8 cellular contexts compared by ENCODE assay signal in the genomic region with DNA sequence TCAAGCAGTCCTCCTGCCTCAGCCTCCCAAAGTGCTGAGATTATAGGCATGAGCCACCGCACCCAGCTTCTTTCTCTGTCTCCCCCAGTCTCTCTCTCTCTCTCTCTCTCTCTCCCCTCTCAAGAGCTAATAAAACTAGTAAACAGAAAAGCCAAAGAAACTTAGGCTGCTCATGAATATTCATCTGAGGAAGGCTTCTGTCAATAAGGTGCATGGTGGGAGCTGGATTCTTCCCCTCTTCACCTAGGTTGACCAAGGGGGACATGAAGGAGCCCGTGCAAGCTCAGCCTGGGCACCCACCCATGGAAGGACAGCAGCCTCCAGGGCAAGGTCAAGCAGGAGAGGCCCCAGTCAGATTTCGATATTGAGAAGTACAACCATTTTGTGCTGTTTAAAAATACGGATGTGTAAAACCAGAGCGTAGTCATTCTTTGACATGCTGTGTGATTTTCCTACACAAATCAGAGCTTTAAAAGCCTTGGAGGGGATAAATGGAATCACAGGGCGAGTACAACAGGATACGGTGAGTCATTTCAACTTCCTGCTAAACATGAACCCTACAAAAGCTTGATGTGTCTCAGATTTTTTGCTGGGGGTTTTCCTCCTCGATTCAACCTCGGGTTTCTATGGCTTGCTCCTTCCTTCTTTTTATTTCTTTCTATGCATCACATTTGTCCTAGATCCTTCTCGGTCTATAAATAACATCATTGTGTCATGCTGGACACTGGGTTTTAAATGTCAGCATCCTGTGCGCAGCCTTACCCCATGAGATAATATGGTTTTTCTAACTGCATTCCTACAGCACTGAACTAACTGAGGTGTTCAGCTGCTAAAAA.
DNase-seq lines count a peak whose midpoint lies in the region; ATAC-seq and TF ChIP-seq lines count a peak whose summit lies in the region.

No MANE protein-coding gene starts in this region.

- CTCF ChIA-PET in activated CD8-positive, alpha-beta memory T cell treated with anti-CD3 and anti-CD28 coated beads, Interleukin-2, amount 10 ng/mL, durations not matched to agents 7 days and 5 days (lab: Charles Lee): interaction anchor here (1.2 to 2.4 kb wide), 2 partner anchors 9 to 16 kb away, joined by 3 to 6 read pairs; no protein-coding TSS in a partner anchor
- CTCF ChIA-PET in RWPE1 (lab: Yijun Ruan, JAX): no interaction called here

- no peak for TF ChIP-seq CTCF in RWPE1 (conservative IDR thresholded peaks at IDR 0.05; ENCODE audit: low read depth)
- TF ChIP-seq CTCF in neural progenitor cell (IDR thresholded peaks at IDR 0.05): no peak

- no peak overlapping the region for H3K9ac ChIP-seq in neural progenitor cell

- H3K27ac ChIP-seq in RWPE1 (peak overlapping the region; percentile 78), neural progenitor cell (no peak overlapping the region)

- no peaks in the 10 kb centered on the region for H3K9me3 Mint-ChIP-seq in activated CD8-positive, alpha-beta memory T cell treated with anti-CD3 and anti-CD28 coated beads, Interleukin-2, amount 10 ng/mL, durations not matched to agents 7 days and 5 days (ENCODE audit: low read depth)
- H3K9me3 Mint-ChIP-seq in neural progenitor cell: no peaks in the 10 kb centered on the region

- H3K4me3 ChIP-seq in neural progenitor cell: no peak overlapping the region

- no peak overlapping the region for H3K4me2 ChIP-seq in neural progenitor cell

- H3K4me1 Mint-ChIP-seq in activated CD8-positive, alpha-beta memory T cell treated with anti-CD3 and anti-CD28 coated beads, Interleukin-2, amount 10 ng/mL, durations not matched to agents 7 days and 5 days: peaks cover 47% of the 10 kb centered on the region
- H3K4me1 Mint-ChIP-seq in neural progenitor cell: peaks cover 40% of the 10 kb centered on the region

- H3F3A ChIP-seq in neural progenitor cell (ENCODE audit: low read depth): peaks cover 6% of the 10 kb centered on the region

- no peaks in the 10 kb centered on the region for H4K20me1 ChIP-seq in neural progenitor cell (ENCODE audit: low read depth)

- H3K27ac Mint-ChIP-seq in activated CD8-positive, alpha-beta memory T cell treated with anti-CD3 and anti-CD28 coated beads, Interleukin-2, amount 10 ng/mL, durations not matched to agents 7 days and 5 days: peak overlapping the region; percentile 73
- H3K27ac Mint-ChIP-seq in neural progenitor cell: peak overlapping the region; percentile 29

- no peak overlapping the region for H3K4me3 Mint-ChIP-seq in activated CD8-positive, alpha-beta memory T cell treated with anti-CD3 and anti-CD28 coated beads, Interleukin-2, amount 10 ng/mL, durations not matched to agents 7 days and 5 days
- no peak overlapping the region for H3K4me3 Mint-ChIP-seq in neural progenitor cell

- peak; percentile 71 for ATAC-seq in activated CD8-positive, alpha-beta memory T cell treated with anti-CD3 and anti-CD28 coated beads, Interleukin-2, amount 10 ng/mL, durations not matched to agents 7 days and 5 days
- ATAC-seq in HG02852 (IDR thresholded peaks at IDR 0.05; ENCODE audit: unreplicated experiment) (peak; percentile 53), GM18517 (IDR thresholded peaks at IDR 0.05; ENCODE audit: unreplicated experiment) (no peak)

- H3K36me3 ChIP-seq in neural progenitor cell: no peaks in the 10 kb centered on the region

- H3K36me3 Mint-ChIP-seq in activated CD8-positive, alpha-beta memory T cell treated with anti-CD3 and anti-CD28 coated beads, Interleukin-2, amount 10 ng/mL, durations not matched to agents 7 days and 5 days: peaks cover 3% of the 10 kb centered on the region
- no peaks in the 10 kb centered on the region for H3K36me3 Mint-ChIP-seq in neural progenitor cell

- H3K27me3 ChIP-seq in neural progenitor cell: no peaks in the 10 kb centered on the region

- H3K4me1 ChIP-seq in neural progenitor cell: peaks cover 25% of the 10 kb centered on the region

- POLR2A ChIA-PET in RWPE1 (lab: Yijun Ruan, JAX; ENCODE audit: low non-redundant PET): no interaction called here

- H3K79me2 ChIP-seq in neural progenitor cell (ENCODE audit: low read depth): no peaks in the 10 kb centered on the region

- H3K27me3 Mint-ChIP-seq in activated CD8-positive, alpha-beta memory T cell treated with anti-CD3 and anti-CD28 coated beads, Interleukin-2, amount 10 ng/mL, durations not matched to agents 7 days and 5 days: no peaks in the 10 kb centered on the region
- H3K27me3 Mint-ChIP-seq in neural progenitor cell (ENCODE audit: insufficient read depth, low read depth): peaks cover 6% of the 10 kb centered on the region

- peak; percentile 52 for DNase-seq in activated CD8-positive, alpha-beta memory T cell treated with anti-CD3 and anti-CD28 coated beads, Interleukin-2, amount 10 ng/mL, durations not matched to agents 7 days and 5 days
- DNase-seq in activated CD8-positive, alpha-beta memory T cell treated with anti-CD3 and anti-CD28 coated beads, Interleukin-2, amount 50 U/mL, for 48 hours: no peak
- peak; percentile 70 for DNase-seq in RWPE1 (ENCODE audit: low spot score)
- DNase-seq in dermis microvascular lymphatic vessel endothelial cell (ENCODE audit: low read depth in 2 of 2): peak; percentile 92 to 94
- DNase-seq in neural progenitor cell (ENCODE audit: low spot score): no peak
- no peak for DNase-seq in NCI-H2107 (lab: John Stamatoyannopoulos, UW)

- no peak overlapping the region for H2AFZ ChIP-seq in neural progenitor cell (replicated peaks)

- no peaks in the 10 kb centered on the region for H3K9me3 ChIP-seq in neural progenitor cell (ENCODE audit: low read depth)

Comparison
In these comparisons a context has a peak if more than half of its experiments do, and no peak if none do; other contexts are left out.
1. DNase-seq: peak in activated CD8-positive, alpha-beta memory T cell treated with anti-CD3 and anti-CD28 coated beads, Interleukin-2, amount 10 ng/mL, durations not matched to agents 7 days and 5 days (single experiment), RWPE1 (single experiment) and dermis microvascular lymphatic vessel endothelial cell (2 of 2); none in activated CD8-positive, alpha-beta memory T cell treated with anti-CD3 and anti-CD28 coated beads, Interleukin-2, amount 50 U/mL, for 48 hours (single experiment), neural progenitor cell (single experiment) and NCI-H2107 (single experiment).